Comparison of ENCODE assay signal across 20 cellular contexts in the genomic region with DNA sequence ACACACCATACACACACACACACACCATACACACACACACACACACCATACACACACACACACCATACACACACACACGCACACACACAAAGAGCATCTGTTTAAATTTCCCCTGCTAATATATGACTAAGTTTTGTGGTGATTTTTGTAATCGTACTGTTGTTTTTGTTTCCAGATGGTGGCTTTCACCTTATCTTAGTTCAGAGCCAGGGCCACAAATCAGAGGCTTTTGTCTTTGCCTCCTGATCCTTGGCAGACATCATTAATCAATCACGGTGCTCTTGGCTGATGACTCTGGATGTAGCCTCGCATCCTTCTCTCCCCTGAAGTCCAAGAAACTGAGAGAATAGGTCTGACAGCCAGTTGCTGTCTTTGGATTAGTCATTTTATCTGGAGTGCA. TPM values are rescaled to one million over a fixed set of nuclear protein-coding genes. Genes with fewer than 3 reads are reported as not detected.
A peak's percentile ranks its signal among the peaks of the same experiment; 100 is the strongest.
DNase-seq lines count a peak whose midpoint lies in the region; ATAC-seq, FAIRE-seq and TF ChIP-seq lines count a peak whose summit lies in the region.
"Had no signal": no experiment of that assay in that cellular context is flagged by ENCODE, and none has a peak within 500 bp of the region (broad histone marks: within the 10 kb centered on the region; RNA-seq: fewer than 3 reads in every experiment).

No MANE protein-coding gene starts in this region.

- no peaks in the 10 kb centered on the region for H3K27me3 Mint-ChIP-seq in stimulated activated naive CD8-positive, alpha-beta T cell treated with anti-CD3 and anti-CD28 coated beads, Interleukin-15, Interleukin-2, amounts not matched to agents 100 ng/mL and 50 ng/mL, for 24 hours
- H3K27me3 Mint-ChIP-seq: CD4-positive, CD25-positive, alpha-beta regulatory T cell had no signal

- H3K27me3 ChIP-seq in HepG2 (ENCODE audit: control insufficient read depth in 1 of 2, insufficient read depth in 2 of 2, low read length in 2 of 2) = no peaks in the 10 kb centered on the region
- no peaks in the 10 kb centered on the region for H3K27me3 ChIP-seq in right lobe of liver
- H3K27me3 ChIP-seq: SJSA1, spleen had no signal

- TF ChIP-seq POLR2A in HepG2 (IDR thresholded peaks at IDR 0.05; ENCODE audit: insufficient read depth in 1 of 2, low read depth in 2 of 2, low read length in 2 of 2) = no peak
- TF ChIP-seq POLR2A in right lobe of liver (IDR thresholded peaks at IDR 0.05) = no peak

- no peak for TF ChIP-seq CTCF in HepG2 (CRISPR knock-in tag; IDR thresholded peaks at IDR 0.05)
- no peak for TF ChIP-seq CTCF in right lobe of liver (IDR thresholded peaks at IDR 0.05)
- TF ChIP-seq CTCF in cardiac fibroblast (IDR thresholded peaks at IDR 0.05; ENCODE audit: low read depth, low read length) = no peak

- no peak for TF ChIP-seq EP300 in HepG2 (IDR thresholded peaks at IDR 0.05; ENCODE audit: low read depth in 2 of 2, low read length in 2 of 2)
- TF ChIP-seq EP300 in HepG2 (CRISPR knock-in tag; IDR thresholded peaks at IDR 0.05; ENCODE audit: borderline replicate concordance) = no peak

- no peaks in the 10 kb centered on the region for H3K36me3 Mint-ChIP-seq in stimulated activated naive CD8-positive, alpha-beta T cell treated with anti-CD3 and anti-CD28 coated beads, Interleukin-15, Interleukin-2, amounts not matched to agents 100 ng/mL and 50 ng/mL, for 24 hours (ENCODE audit: low read depth)
- H3K36me3 Mint-ChIP-seq: CD4-positive, CD25-positive, alpha-beta regulatory T cell had no signal

- no peak overlapping the region for H3K4me3 Mint-ChIP-seq in stimulated activated naive CD8-positive, alpha-beta T cell treated with anti-CD3 and anti-CD28 coated beads, Interleukin-15, Interleukin-2, amounts not matched to agents 100 ng/mL and 50 ng/mL, for 24 hours
- H3K4me3 Mint-ChIP-seq: CD4-positive, CD25-positive, alpha-beta regulatory T cell; T-helper 2 cell treated with Interferon-gamma antibody and Interleukin-4, amounts not matched to agents 5 μg/mL and 100 μg/mL, for 36 hours had no signal

- no peak for TF ChIP-seq RAD21 in HepG2 (CRISPR knock-in tag; IDR thresholded peaks at IDR 0.05)

- H3K4me1 Mint-ChIP-seq in stimulated activated naive CD8-positive, alpha-beta T cell treated with anti-CD3 and anti-CD28 coated beads, Interleukin-15, Interleukin-2, amounts not matched to agents 100 ng/mL and 50 ng/mL, for 24 hours (ENCODE audit: low read depth) = peaks cover 6% of the 10 kb centered on the region
- H3K4me1 Mint-ChIP-seq: CD4-positive, CD25-positive, alpha-beta regulatory T cell had no signal

- H3K36me3 ChIP-seq in HepG2 (replicated peaks in 1 of 2; ENCODE audit: control insufficient read depth in 1 of 2, insufficient read depth in 2 of 2, low read length in 2 of 2) = no peaks in the 10 kb centered on the region
- H3K36me3 ChIP-seq in right lobe of liver = no peaks in the 10 kb centered on the region
- H3K36me3 ChIP-seq: SJSA1, spleen had no signal

- no peak for FAIRE-seq in HepG2 (lab: Jason Lieb, UNC)

- peaks cover 6% of the 10 kb centered on the region for H3K9me3 ChIP-seq in HepG2 (ENCODE audit: low read length)
- no peaks in the 10 kb centered on the region for H3K9me3 ChIP-seq in right lobe of liver
- H3K9me3 ChIP-seq: SJSA1 had no signal

- no peak overlapping the region for H3K4me2 ChIP-seq in HepG2 (ENCODE audit: low read depth, low read length)
- H3K4me2 ChIP-seq: PC-9 had no signal

- H3K4me3 ChIP-seq in HepG2 (replicated peaks in 1 of 3; ENCODE audit: insufficient read depth in 1 of 3, low read depth in 2 of 3, low read length in 3 of 3) (no peak overlapping the region), right lobe of liver (no peak overlapping the region), cardiac fibroblast (replicated peaks in 1 of 2; ENCODE audit: low read depth in 2 of 2, low read length in 2 of 2) (no peak overlapping the region)
- H3K4me3 ChIP-seq: mucosa of descending colon, PC-9, SJSA1, spleen had no signal

- WGBS in HepG2 (ENCODE audit: low lambda C conversion rate) = 22% methylated on average over 4 of the region's 4 CpGs
- 38% methylated on average over 4 of the region's 4 CpGs for WGBS in right lobe of liver (ENCODE audit: insufficient coverage, low coverage, low lambda C conversion rate, missing lambda C conversion rate)

- DNase-seq in HepG2 (ENCODE audit: low spot score) = no peak
- no peak for DNase-seq in right lobe of liver
- DNase-seq in NCI-H82 treated with DMSO at 0.1 percent for 48 hours (lab: John Stamatoyannopoulos, UW; ENCODE audit: unreplicated experiment) = peak; percentile 14
- peak; percentile 10 to 32 for DNase-seq in cardiac fibroblast (ENCODE audit: low read depth in 2 of 2)
- no peak for DNase-seq in HCEC 1CT
- DNase-seq: caudate nucleus; CD4-positive, CD25-positive, alpha-beta regulatory T cell; DMS79; left ventricle myocardium superior; mucosa of descending colon; NCI-H1417; NCI-H526 treated with DMSO at 0.1 percent for 48 hours; PC-9; spleen; stimulated activated CD8-positive, alpha-beta memory T cell treated with anti-CD3 and anti-CD28 coated beads, Interleukin-4, amount 100 ng/mL, for 48 hours had no signal

- POLR2A ChIA-PET in HepG2 (lab: Yijun Ruan, JAX) = no interaction called here

- H3K9ac ChIP-seq in HepG2 (ENCODE audit: insufficient read depth, low read depth, low read length) = no peak overlapping the region

- peak overlapping the region; percentile 49 for H3K27ac Mint-ChIP-seq in stimulated activated naive CD8-positive, alpha-beta T cell treated with anti-CD3 and anti-CD28 coated beads, Interleukin-15, Interleukin-2, amounts not matched to agents 100 ng/mL and 50 ng/mL, for 24 hours
- H3K27ac Mint-ChIP-seq: CD4-positive, CD25-positive, alpha-beta regulatory T cell; T-helper 2 cell treated with Interferon-gamma antibody and Interleukin-4, amounts not matched to agents 5 μg/mL and 100 μg/mL, for 36 hours had no signal

- CTCF ChIA-PET in HepG2 (lab: Yijun Ruan, JAX; ENCODE audit: low intra/inter-chr PET ratio, low total read pairs) = no interaction called here

- intact Hi-C loops in HepG2 (cut with micrococcal nuclease; ENCODE audit: unreplicated experiment) (no loop called here), right lobe of liver (cut with DNase I) (no loop called here)

- H3K9me3 Mint-ChIP-seq in stimulated activated naive CD8-positive, alpha-beta T cell treated with anti-CD3 and anti-CD28 coated beads, Interleukin-15, Interleukin-2, amounts not matched to agents 100 ng/mL and 50 ng/mL, for 24 hours = peaks cover 12% of the 10 kb centered on the region

- no peak overlapping the region for H2AFZ ChIP-seq in HepG2 (ENCODE audit: low read length)
- H2AFZ ChIP-seq: PC-9 had no signal

- no TSS peak for BruUV-seq in HepG2 (replicated peaks; lab: Mats Ljungman, UMichigan)

- in situ Hi-C loops in HepG2 (cut with HindIII; ENCODE audit: extremely low pct_ligation_motif_present, low pct_unique_long_range_greater_than_20kb) = no loop called here

- H3K27ac ChIP-seq in HepG2 (ENCODE audit: extremely low read length, insufficient read depth, low read length) (no peak overlapping the region), right lobe of liver (no peak overlapping the region)
- H3K27ac ChIP-seq: PC-9, SJSA1, spleen had no signal

- H4K20me1 ChIP-seq in HepG2 (ENCODE audit: insufficient read depth, low read length) = no peaks in the 10 kb centered on the region

- H3K4me1 ChIP-seq in HepG2 (ENCODE audit: insufficient read depth, low read length) (no peaks in the 10 kb centered on the region), right lobe of liver (no peaks in the 10 kb centered on the region)
- H3K4me1 ChIP-seq: SJSA1, spleen had no signal

- no peaks in the 10 kb centered on the region for H3K79me2 ChIP-seq in HepG2 (ENCODE audit: insufficient read depth, low read length)

- ATAC-seq in HepG2 (no peak), right lobe of liver (no peak), HG03521 (IDR thresholded peaks at IDR 0.05; ENCODE audit: unreplicated experiment) (no peak), GM21528 (IDR thresholded peaks at IDR 0.05; ENCODE audit: low FRiP score, unreplicated experiment) (no peak)
- ATAC-seq: left ventricle myocardium superior, mucosa of descending colon had no signal

RNA-seq across cellular contexts. Expression of a gene that starts 52.1 kb away (rescaled TPM):
- total RNA-seq in HepG2 (2016; rRNA removed; fragmentation: Illumina TruSeq; extraction: Trizol) (13.8 and 14.3 TPM in 2 replicates), right lobe of liver (10 to 100 TPM; 40.6 to 92.7 (median 83.2) TPM)
- total RNA-seq in HepG2 (2016; cell fraction: cytosol; rRNA removed; fragmentation: Illumina TruSeq; extraction: Trizol; ENCODE audit: low read depth) = 8.5 and 9.0 TPM in 2 replicates
- 13.5 and 14.4 TPM in 2 replicates for total RNA-seq in HepG2 (2016; cell fraction: insoluble cytoplasmic fraction; rRNA removed; fragmentation: Illumina TruSeq; extraction: Trizol)
- 15.4 and 16.6 TPM in 2 replicates for total RNA-seq in HepG2 (2016; cell fraction: membrane; rRNA removed; fragmentation: Illumina TruSeq; extraction: Trizol)
- total RNA-seq in HepG2 (2016; cell fraction: nucleus; rRNA removed; fragmentation: Illumina TruSeq; extraction: Trizol) = 22.3 and 25.8 TPM in 2 replicates
- 25.8 and 28.0 TPM in 2 replicates for polyA plus RNA-seq in HepG2 (2011; rRNA removed)
- 10.4 and 18.5 TPM in 2 replicates for polyA plus RNA-seq in HepG2 (2011; cell fraction: cytosol; rRNA removed)
- polyA plus RNA-seq in HepG2 (2011; cell fraction: nucleus; rRNA removed) = 23.8 and 36.5 TPM in 2 replicates
- polyA plus RNA-seq in HepG2 (2012) = 16.8 and 17.3 TPM in 2 replicates
- 3.5 and 4.9 TPM in 2 replicates for polyA plus RNA-seq in HepG2 (2016; cell fraction: cytosol; fragmentation: Illumina TruSeq; extraction: Trizol; ENCODE audit: low read depth)
- polyA plus RNA-seq in HepG2 (2016; cell fraction: insoluble cytoplasmic fraction; fragmentation: Illumina TruSeq; extraction: Trizol; ENCODE audit: low read depth) = 11.7 and 12.6 TPM in 2 replicates
- 7.5 and 8.7 TPM in 2 replicates for polyA plus RNA-seq in HepG2 (2016; cell fraction: membrane; fragmentation: Illumina TruSeq; extraction: Trizol; ENCODE audit: low read depth)
- polyA plus RNA-seq in HepG2 (2016; cell fraction: nucleus; fragmentation: Illumina TruSeq; extraction: Trizol; ENCODE audit: insufficient read depth, low read depth) = 40.1 and 42.7 TPM in 2 replicates
- 27.3 TPM in 2 replicates for polyA minus RNA-seq in HepG2 (2011; rRNA and poly(A)+ RNA removed; ENCODE audit: low replicate concordance)
- 22.4 and 27.4 TPM in 2 replicates for polyA minus RNA-seq in HepG2 (2011; cell fraction: cytosol; rRNA and poly(A)+ RNA removed)
- 61.4 and 62.2 TPM in 2 replicates for polyA minus RNA-seq in HepG2 (2011; cell fraction: nucleus; rRNA and poly(A)+ RNA removed)

Comparison
In these comparisons a context has a peak if more than half of its experiments do, and no peak if none do; other contexts are left out.
1. DNase-seq: peak in NCI-H82 treated with DMSO at 0.1 percent for 48 hours (single experiment) and cardiac fibroblast (2 of 2); none in HepG2 (single experiment), right lobe of liver (0 of 3) and HCEC 1CT (single experiment).